8 cellular contexts compared by ENCODE assay signal in the genomic region with DNA sequence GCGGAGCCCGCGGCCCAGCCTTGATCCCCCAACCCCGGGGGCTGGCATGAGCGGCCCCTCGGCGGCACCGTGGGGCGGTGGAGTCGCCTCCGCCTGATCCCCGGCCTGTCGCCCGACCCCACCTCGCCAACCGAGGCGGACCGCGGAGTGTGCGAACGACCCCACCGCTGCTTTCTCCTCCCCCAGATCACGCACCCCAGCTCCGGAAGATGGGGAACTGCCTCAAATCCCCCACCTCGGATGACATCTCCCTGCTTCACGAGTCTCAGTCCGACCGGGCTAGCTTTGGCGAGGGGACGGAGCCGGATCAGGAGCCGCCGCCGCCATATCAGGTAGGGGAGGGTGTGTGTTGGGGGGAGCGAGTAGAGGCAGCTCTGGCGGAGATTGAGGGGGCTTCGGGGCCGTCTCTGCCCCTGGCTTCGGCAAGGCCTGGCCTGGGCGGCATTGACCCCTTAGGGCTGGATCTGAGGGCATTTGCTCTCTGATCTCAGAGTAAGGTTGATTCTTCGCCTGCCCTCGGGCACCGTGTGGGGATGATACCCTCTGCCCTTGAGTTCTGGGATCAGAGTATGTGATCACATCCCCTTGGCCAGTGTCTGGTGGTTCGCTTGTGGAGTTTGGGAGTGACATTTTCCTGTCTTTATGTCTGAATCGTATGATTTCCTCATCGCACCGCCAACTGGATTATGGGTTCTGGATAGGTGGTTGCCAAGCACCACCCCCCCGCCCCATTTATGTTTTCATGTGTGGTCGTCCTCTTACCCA. TPM values are rescaled to one million over a fixed set of nuclear protein-coding genes. Genes with fewer than 3 reads are reported as not detected.
DNase-seq lines count a peak whose midpoint lies in the region; ATAC-seq and TF ChIP-seq lines count a peak whose summit lies in the region.

No MANE protein-coding gene starts in this region.

- no peaks in the 10 kb centered on the region for H3K9me3 Mint-ChIP-seq in activated naive CD8-positive, alpha-beta T cell treated with anti-CD3 and anti-CD28 coated beads, Interleukin-2, amount 50 U/mL, for 24 hours

- no peaks in the 10 kb centered on the region for H3K36me3 ChIP-seq in ACC112 (ENCODE audit: insufficient read depth, low read length)
- no peaks in the 10 kb centered on the region for H3K36me3 ChIP-seq in heart right ventricle

- H3K79me2 ChIP-seq in ACC112 (ENCODE audit: control insufficient read depth, insufficient read depth, low read length, unreplicated experiment), result peaks cover 53% of the 10 kb centered on the region

- H3K4me1 Mint-ChIP-seq in activated naive CD8-positive, alpha-beta T cell treated with anti-CD3 and anti-CD28 coated beads, Interleukin-2, amount 50 U/mL, for 24 hours, result peaks cover 44% of the 10 kb centered on the region

- no peaks in the 10 kb centered on the region for H3K27me3 Mint-ChIP-seq in activated naive CD8-positive, alpha-beta T cell treated with anti-CD3 and anti-CD28 coated beads, Interleukin-2, amount 50 U/mL, for 24 hours

- peaks cover 27% of the 10 kb centered on the region for H3K4me1 ChIP-seq in ACC112 (ENCODE audit: control insufficient read depth, insufficient read depth, low read length, unreplicated experiment)
- peaks cover 0 to 60% (median 46%) of the 10 kb centered on the region in 9 donors for H3K4me1 ChIP-seq in heart right ventricle

- H3K27me3 ChIP-seq in ACC112 (ENCODE audit: insufficient read depth, low read length), result no peaks in the 10 kb centered on the region
- no peaks in the 10 kb centered on the region for H3K27me3 ChIP-seq in heart right ventricle

- H3K27ac ChIP-seq in ACC112 (ENCODE audit: low read depth, low read length), result peak overlapping the region; percentile 42
- H3K27ac ChIP-seq in heart right ventricle, result peak overlapping the region; percentile 79 to 98 (median 97)

- DNase-seq in RPMI7951 (ENCODE audit: low read depth) (peak; percentile 31), heart right ventricle (peak in 1 of 2 donors; percentile 48), posterior vena cava (ENCODE audit: low spot score) (peak; percentile 84)
- DNase-seq in activated naive CD8-positive, alpha-beta T cell treated with anti-CD3 and anti-CD28 coated beads, Interleukin-2, amount 50 U/mL, for 24 hours, result peak; percentile 49

- H3K36me3 Mint-ChIP-seq in activated naive CD8-positive, alpha-beta T cell treated with anti-CD3 and anti-CD28 coated beads, Interleukin-2, amount 50 U/mL, for 24 hours (ENCODE audit: low read depth), result no peaks in the 10 kb centered on the region

- WGBS in heart right ventricle, 2 donors, result 1% methylated on average over 41 to 49 of the region's 49 CpGs

- TF ChIP-seq CTCF in heart right ventricle (IDR thresholded peaks at IDR 0.05), result no peak

- ATAC-seq in GM19035 (IDR thresholded peaks at IDR 0.05; ENCODE audit: unreplicated experiment), result peak; percentile 32
- ATAC-seq in HG03432 (IDR thresholded peaks at IDR 0.05; ENCODE audit: unreplicated experiment), result peak; percentile 27
- peak; percentile 42 for ATAC-seq in activated naive CD8-positive, alpha-beta T cell treated with anti-CD3 and anti-CD28 coated beads, Interleukin-2, amount 50 U/mL, for 24 hours
- peak; percentile 40 to 69 (median 51) for ATAC-seq in heart right ventricle
- ATAC-seq in GM18870 (IDR thresholded peaks at IDR 0.05; ENCODE audit: unreplicated experiment), result no peak

- peak overlapping the region; percentile 45 for H2AFZ ChIP-seq in ACC112 (ENCODE audit: low read length, unreplicated experiment)

- no peak overlapping the region for H3K4me3 Mint-ChIP-seq in activated naive CD8-positive, alpha-beta T cell treated with anti-CD3 and anti-CD28 coated beads, Interleukin-2, amount 50 U/mL, for 24 hours

- H3K27ac Mint-ChIP-seq in activated naive CD8-positive, alpha-beta T cell treated with anti-CD3 and anti-CD28 coated beads, Interleukin-2, amount 50 U/mL, for 24 hours, result no peak overlapping the region

- H3K9me3 ChIP-seq in heart right ventricle, result no peaks in the 10 kb centered on the region

- intact Hi-C loops in heart right ventricle (cut with DNase I) (loop anchor here in 5 of 10 donors (1.0 to 10.0 kb wide), 3 partner anchors 48 to 61 kb away; no protein-coding TSS in a partner anchor), posterior vena cava (cut with DNase I) (no loop called here)

- H3K4me3 ChIP-seq in ACC112 (ENCODE audit: low read depth, low read length), result peak overlapping the region; percentile 82
- peak overlapping the region; percentile 62 to 99 (median 92) for H3K4me3 ChIP-seq in heart right ventricle

RNA-seq across cellular contexts. Expression of gene RNF11, which starts 0.7 kb away (rescaled TPM):
- 147 and 164 TPM in 2 replicates for total RNA-seq in RPMI7951 (2014; rRNA removed; shearing (Covaris generic))
- 100 to 1,000 TPM; 107 to 157 (median 115) TPM for total RNA-seq in heart right ventricle
- polyA plus RNA-seq in heart right ventricle, result 10 to 100 TPM; 33.5 to 69.6 TPM
- total RNA-seq in posterior vena cava, result 100 to 1,000 TPM; 101 to 114 TPM
